ENCODE assay signal across 2 cellular contexts in the genomic region with DNA sequence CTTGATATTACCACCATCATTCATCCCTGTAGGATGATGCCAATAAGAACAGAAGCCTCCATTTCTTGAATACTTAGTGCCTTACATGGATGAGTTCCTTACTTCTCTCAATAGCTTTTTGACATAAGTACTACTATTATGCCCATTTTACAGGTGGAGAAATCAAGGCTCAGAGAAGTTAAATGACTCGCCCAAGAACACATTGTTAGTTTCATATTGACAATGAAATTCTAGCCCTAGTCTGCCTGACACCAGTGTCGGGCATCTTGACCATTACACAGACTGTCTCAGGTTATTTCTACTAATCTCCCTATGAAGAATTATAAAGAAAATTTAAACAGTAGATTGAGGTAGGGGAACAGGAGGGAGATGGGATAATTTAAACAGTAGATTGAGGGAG.
TF ChIP-seq lines count a peak whose summit lies in the region.

No MANE protein-coding gene starts in this region.

TF ChIP-seq in HepG2, 621 proteins besides CTCF, POLR2A, EP300 and RAD21:
- TF ChIP-seq SRSF9 (IDR thresholded peaks at IDR 0.05; ENCODE audit: borderline replicate concordance, insufficient read depth, low read depth, low read length, poor library complexity, severe bottlenecking) (no peak), ZNF629 (CRISPR knock-in tag; conservative IDR thresholded peaks at IDR 0.05) (peak; percentile 27; the same call in 1 of the 2 replicates)

TF ChIP-seq in K562, 482 proteins besides CTCF, POLR2A, EP300 and RAD21 (continues in another document):
- TF ChIP-seq NFIC (IDR thresholded peaks at IDR 0.05) (no peak), ZNF79 (CRISPR knock-in tag; IDR thresholded peaks at IDR 0.05; ENCODE audit: low read depth) (no peak), ZNF175 (CRISPR knock-in tag; IDR thresholded peaks at IDR 0.05; ENCODE audit: low read depth) (no peak), SRSF1 (IDR thresholded peaks at IDR 0.05; ENCODE audit: low read depth, low read length) (no peak), FUS (optimal IDR thresholded peaks at IDR 0.05; ENCODE audit: low read depth, low read length) (no peak), ZBED1 (IDR thresholded peaks at IDR 0.05) (no peak), TAF1 (IDR thresholded peaks at IDR 0.05; ENCODE audit: control insufficient read depth, extremely low read depth, insufficient read depth, low read length, severe bottlenecking) (no peak), ZFPM2 (CRISPR knock-in tag; IDR thresholded peaks at IDR 0.05) (no peak), RCOR1 (IDR thresholded peaks at IDR 0.05; ENCODE audit: borderline replicate concordance in 1 of 2, low read depth in 2 of 2, low read length in 2 of 2) (peak in 1 of 2 experiments; percentile 47; a peak in 1 of 4 replicates), ZC3H11A (IDR thresholded peaks at IDR 0.05; ENCODE audit: low read depth, low read length) (no peak), NONO (IDR thresholded peaks at IDR 0.05; ENCODE audit: low read depth in 2 of 2, low read length in 1 of 2) (no peak), CCAR2 (IDR thresholded peaks at IDR 0.05; ENCODE audit: low read depth, low read length) (no peak), NFIX (CRISPR knock-in tag; IDR thresholded peaks at IDR 0.05; ENCODE audit: low read depth) (no peak), KDM1A (IDR thresholded peaks at IDR 0.05) (peak; percentile 74 to 81), ZNF445 (CRISPR knock-in tag; IDR thresholded peaks at IDR 0.05; ENCODE audit: low read depth) (no peak), ZNF75A (CRISPR knock-in tag; IDR thresholded peaks at IDR 0.05) (no peak), KLF1 (tag; IDR thresholded peaks at IDR 0.05) (no peak), ZNF23 (CRISPR knock-in tag; IDR thresholded peaks at IDR 0.05) (no peak), FIP1L1 (IDR thresholded peaks at IDR 0.05; ENCODE audit: low read depth, low read length, poor library complexity, severe bottlenecking) (no peak), ILK (tag; IDR thresholded peaks at IDR 0.05; ENCODE audit: borderline replicate concordance, low read depth) (no peak), ZNF668 (CRISPR knock-in tag; IDR thresholded peaks at IDR 0.05) (no peak), MTF1 (CRISPR knock-in tag; IDR thresholded peaks at IDR 0.05; ENCODE audit: borderline replicate concordance) (no peak), DNMT1 (IDR thresholded peaks at IDR 0.05) (no peak), YY1 (IDR thresholded peaks at IDR 0.05; ENCODE audit: borderline replicate concordance in 1 of 3, control insufficient read depth in 1 of 3, extremely low read depth in 1 of 3, insufficient read depth in 3 of 3, insufficient read length in 1 of 3, insufficient replicate concordance in 2 of 3, low read depth in 1 of 3, low read length in 2 of 3) (no peak), ADNP (tag; IDR thresholded peaks at IDR 0.05) (peak; percentile 84), ZNF232 (CRISPR knock-in tag; IDR thresholded peaks at IDR 0.05) (no peak), MAFK (IDR thresholded peaks at IDR 0.05; ENCODE audit: low read length) (no peak), ZNF408 (CRISPR knock-in tag; IDR thresholded peaks at IDR 0.05; ENCODE audit: low read depth) (no peak), SLC30A9 (CRISPR knock-in tag; IDR thresholded peaks at IDR 0.05) (no peak), FOXK1 (CRISPR knock-in tag; IDR thresholded peaks at IDR 0.05; ENCODE audit: borderline replicate concordance) (no peak), BCOR (IDR thresholded peaks at IDR 0.05) (peak; percentile 91), NR4A1 (CRISPR knock-in tag; IDR thresholded peaks at IDR 0.05) (no peak), NR4A1 (tag; IDR thresholded peaks at IDR 0.05) (no peak), EZH2 (IDR thresholded peaks at IDR 0.05; ENCODE audit: borderline replicate concordance, low read depth, low read length) (no peak), ZNF3 (CRISPR knock-in tag; IDR thresholded peaks at IDR 0.05) (no peak), CHD4 (IDR thresholded peaks at IDR 0.05; ENCODE audit: insufficient read depth, insufficient replicate concordance, low read depth, low read length, poor library complexity, severe bottlenecking) (peak; percentile 79), TCFL5 (CRISPR knock-in tag; conservative IDR thresholded peaks at IDR 0.05) (no peak), RBM25 (IDR thresholded peaks at IDR 0.05; ENCODE audit: low read depth, low read length, severe bottlenecking) (peak; percentile 83), TAL1 (IDR thresholded peaks at IDR 0.05) (no peak), PHF21A (IDR thresholded peaks at IDR 0.05; ENCODE audit: borderline replicate concordance, low read depth) (no peak), RFX1 (IDR thresholded peaks at IDR 0.05) (no peak), ZC3H4 (CRISPR knock-in tag; IDR thresholded peaks at IDR 0.05; ENCODE audit: borderline replicate concordance) (no peak), ZNF57 (CRISPR knock-in tag; IDR thresholded peaks at IDR 0.05) (no peak), TEAD1 (CRISPR knock-in tag; IDR thresholded peaks at IDR 0.05) (no peak), DACH1 (IDR thresholded peaks at IDR 0.05; ENCODE audit: partially characterized antibody) (no peak), HDAC8 (tag; IDR thresholded peaks at IDR 0.05) (no peak), ZNF561 (CRISPR knock-in tag; conservative IDR thresholded peaks at IDR 0.05) (no peak), HDAC2 (IDR thresholded peaks at IDR 0.05) (peak; percentile 38; the same call in 1 of the 2 replicates)
- TF ChIP-seq, protein P1, sequence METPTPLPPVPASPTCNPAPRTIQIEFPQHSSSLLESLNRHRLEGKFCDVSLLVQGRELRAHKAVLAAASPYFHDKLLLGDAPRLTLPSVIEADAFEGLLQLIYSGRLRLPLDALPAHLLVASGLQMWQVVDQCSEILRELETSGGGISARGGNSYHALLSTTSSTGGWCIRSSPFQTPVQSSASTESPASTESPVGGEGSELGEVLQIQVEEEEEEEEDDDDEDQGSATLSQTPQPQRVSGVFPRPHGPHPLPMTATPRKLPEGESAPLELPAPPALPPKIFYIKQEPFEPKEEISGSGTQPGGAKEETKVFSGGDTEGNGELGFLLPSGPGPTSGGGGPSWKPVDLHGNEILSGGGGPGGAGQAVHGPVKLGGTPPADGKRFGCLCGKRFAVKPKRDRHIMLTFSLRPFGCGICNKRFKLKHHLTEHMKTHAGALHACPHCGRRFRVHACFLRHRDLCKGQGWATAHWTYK (CRISPR knock-in tag; IDR thresholded peaks at IDR 0.05) = no peak
- TF ChIP-seq, protein P2, sequence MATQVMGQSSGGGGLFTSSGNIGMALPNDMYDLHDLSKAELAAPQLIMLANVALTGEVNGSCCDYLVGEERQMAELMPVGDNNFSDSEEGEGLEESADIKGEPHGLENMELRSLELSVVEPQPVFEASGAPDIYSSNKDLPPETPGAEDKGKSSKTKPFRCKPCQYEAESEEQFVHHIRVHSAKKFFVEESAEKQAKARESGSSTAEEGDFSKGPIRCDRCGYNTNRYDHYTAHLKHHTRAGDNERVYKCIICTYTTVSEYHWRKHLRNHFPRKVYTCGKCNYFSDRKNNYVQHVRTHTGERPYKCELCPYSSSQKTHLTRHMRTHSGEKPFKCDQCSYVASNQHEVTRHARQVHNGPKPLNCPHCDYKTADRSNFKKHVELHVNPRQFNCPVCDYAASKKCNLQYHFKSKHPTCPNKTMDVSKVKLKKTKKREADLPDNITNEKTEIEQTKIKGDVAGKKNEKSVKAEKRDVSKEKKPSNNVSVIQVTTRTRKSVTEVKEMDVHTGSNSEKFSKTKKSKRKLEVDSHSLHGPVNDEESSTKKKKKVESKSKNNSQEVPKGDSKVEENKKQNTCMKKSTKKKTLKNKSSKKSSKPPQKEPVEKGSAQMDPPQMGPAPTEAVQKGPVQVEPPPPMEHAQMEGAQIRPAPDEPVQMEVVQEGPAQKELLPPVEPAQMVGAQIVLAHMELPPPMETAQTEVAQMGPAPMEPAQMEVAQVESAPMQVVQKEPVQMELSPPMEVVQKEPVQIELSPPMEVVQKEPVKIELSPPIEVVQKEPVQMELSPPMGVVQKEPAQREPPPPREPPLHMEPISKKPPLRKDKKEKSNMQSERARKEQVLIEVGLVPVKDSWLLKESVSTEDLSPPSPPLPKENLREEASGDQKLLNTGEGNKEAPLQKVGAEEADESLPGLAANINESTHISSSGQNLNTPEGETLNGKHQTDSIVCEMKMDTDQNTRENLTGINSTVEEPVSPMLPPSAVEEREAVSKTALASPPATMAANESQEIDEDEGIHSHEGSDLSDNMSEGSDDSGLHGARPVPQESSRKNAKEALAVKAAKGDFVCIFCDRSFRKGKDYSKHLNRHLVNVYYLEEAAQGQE (CRISPR knock-in tag; IDR thresholded peaks at IDR 0.05; ENCODE audit: low read depth) = no peak
- TF ChIP-seq, protein P3, sequence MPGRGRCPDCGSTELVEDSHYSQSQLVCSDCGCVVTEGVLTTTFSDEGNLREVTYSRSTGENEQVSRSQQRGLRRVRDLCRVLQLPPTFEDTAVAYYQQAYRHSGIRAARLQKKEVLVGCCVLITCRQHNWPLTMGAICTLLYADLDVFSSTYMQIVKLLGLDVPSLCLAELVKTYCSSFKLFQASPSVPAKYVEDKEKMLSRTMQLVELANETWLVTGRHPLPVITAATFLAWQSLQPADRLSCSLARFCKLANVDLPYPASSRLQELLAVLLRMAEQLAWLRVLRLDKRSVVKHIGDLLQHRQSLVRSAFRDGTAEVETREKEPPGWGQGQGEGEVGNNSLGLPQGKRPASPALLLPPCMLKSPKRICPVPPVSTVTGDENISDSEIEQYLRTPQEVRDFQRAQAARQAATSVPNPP (IDR thresholded peaks at IDR 0.05; ENCODE audit: borderline replicate concordance, insufficient read depth, insufficient read length) = no peak
- TF ChIP-seq, protein P4, sequence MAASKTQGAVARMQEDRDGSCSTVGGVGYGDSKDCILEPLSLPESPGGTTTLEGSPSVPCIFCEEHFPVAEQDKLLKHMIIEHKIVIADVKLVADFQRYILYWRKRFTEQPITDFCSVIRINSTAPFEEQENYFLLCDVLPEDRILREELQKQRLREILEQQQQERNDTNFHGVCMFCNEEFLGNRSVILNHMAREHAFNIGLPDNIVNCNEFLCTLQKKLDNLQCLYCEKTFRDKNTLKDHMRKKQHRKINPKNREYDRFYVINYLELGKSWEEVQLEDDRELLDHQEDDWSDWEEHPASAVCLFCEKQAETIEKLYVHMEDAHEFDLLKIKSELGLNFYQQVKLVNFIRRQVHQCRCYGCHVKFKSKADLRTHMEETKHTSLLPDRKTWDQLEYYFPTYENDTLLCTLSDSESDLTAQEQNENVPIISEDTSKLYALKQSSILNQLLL (CRISPR knock-in tag; IDR thresholded peaks at IDR 0.05; ENCODE audit: borderline replicate concordance) = no peak
- TF ChIP-seq, protein P5, sequence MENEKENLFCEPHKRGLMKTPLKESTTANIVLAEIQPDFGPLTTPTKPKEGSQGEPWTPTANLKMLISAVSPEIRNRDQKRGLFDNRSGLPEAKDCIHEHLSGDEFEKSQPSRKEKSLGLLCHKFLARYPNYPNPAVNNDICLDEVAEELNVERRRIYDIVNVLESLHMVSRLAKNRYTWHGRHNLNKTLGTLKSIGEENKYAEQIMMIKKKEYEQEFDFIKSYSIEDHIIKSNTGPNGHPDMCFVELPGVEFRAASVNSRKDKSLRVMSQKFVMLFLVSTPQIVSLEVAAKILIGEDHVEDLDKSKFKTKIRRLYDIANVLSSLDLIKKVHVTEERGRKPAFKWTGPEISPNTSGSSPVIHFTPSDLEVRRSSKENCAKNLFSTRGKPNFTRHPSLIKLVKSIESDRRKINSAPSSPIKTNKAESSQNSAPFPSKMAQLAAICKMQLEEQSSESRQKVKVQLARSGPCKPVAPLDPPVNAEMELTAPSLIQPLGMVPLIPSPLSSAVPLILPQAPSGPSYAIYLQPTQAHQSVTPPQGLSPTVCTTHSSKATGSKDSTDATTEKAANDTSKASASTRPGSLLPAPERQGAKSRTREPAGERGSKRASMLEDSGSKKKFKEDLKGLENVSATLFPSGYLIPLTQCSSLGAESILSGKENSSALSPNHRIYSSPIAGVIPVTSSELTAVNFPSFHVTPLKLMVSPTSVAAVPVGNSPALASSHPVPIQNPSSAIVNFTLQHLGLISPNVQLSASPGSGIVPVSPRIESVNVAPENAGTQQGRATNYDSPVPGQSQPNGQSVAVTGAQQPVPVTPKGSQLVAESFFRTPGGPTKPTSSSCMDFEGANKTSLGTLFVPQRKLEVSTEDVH (IDR thresholded peaks at IDR 0.05; ENCODE audit: low read depth, partially characterized antibody) = no peak
- TF ChIP-seq, protein P6, sequence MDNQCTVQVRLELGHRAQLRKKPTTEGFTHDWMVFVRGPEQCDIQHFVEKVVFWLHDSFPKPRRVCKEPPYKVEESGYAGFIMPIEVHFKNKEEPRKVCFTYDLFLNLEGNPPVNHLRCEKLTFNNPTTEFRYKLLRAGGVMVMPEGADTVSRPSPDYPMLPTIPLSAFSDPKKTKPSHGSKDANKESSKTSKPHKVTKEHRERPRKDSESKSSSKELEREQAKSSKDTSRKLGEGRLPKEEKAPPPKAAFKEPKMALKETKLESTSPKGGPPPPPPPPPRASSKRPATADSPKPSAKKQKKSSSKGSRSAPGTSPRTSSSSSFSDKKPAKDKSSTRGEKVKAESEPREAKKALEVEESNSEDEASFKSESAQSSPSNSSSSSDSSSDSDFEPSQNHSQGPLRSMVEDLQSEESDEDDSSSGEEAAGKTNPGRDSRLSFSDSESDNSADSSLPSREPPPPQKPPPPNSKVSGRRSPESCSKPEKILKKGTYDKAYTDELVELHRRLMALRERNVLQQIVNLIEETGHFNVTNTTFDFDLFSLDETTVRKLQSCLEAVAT (IDR thresholded peaks at IDR 0.05) = no peak
- TF ChIP-seq, protein P7, sequence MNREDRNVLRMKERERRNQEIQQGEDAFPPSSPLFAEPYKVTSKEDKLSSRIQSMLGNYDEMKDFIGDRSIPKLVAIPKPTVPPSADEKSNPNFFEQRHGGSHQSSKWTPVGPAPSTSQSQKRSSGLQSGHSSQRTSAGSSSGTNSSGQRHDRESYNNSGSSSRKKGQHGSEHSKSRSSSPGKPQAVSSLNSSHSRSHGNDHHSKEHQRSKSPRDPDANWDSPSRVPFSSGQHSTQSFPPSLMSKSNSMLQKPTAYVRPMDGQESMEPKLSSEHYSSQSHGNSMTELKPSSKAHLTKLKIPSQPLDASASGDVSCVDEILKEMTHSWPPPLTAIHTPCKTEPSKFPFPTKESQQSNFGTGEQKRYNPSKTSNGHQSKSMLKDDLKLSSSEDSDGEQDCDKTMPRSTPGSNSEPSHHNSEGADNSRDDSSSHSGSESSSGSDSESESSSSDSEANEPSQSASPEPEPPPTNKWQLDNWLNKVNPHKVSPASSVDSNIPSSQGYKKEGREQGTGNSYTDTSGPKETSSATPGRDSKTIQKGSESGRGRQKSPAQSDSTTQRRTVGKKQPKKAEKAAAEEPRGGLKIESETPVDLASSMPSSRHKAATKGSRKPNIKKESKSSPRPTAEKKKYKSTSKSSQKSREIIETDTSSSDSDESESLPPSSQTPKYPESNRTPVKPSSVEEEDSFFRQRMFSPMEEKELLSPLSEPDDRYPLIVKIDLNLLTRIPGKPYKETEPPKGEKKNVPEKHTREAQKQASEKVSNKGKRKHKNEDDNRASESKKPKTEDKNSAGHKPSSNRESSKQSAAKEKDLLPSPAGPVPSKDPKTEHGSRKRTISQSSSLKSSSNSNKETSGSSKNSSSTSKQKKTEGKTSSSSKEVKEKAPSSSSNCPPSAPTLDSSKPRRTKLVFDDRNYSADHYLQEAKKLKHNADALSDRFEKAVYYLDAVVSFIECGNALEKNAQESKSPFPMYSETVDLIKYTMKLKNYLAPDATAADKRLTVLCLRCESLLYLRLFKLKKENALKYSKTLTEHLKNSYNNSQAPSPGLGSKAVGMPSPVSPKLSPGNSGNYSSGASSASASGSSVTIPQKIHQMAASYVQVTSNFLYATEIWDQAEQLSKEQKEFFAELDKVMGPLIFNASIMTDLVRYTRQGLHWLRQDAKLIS (CRISPR knock-in tag; IDR thresholded peaks at IDR 0.05) = no peak
